Comparison of ENCODE assay signal across 8 cellular contexts in the genomic region with DNA sequence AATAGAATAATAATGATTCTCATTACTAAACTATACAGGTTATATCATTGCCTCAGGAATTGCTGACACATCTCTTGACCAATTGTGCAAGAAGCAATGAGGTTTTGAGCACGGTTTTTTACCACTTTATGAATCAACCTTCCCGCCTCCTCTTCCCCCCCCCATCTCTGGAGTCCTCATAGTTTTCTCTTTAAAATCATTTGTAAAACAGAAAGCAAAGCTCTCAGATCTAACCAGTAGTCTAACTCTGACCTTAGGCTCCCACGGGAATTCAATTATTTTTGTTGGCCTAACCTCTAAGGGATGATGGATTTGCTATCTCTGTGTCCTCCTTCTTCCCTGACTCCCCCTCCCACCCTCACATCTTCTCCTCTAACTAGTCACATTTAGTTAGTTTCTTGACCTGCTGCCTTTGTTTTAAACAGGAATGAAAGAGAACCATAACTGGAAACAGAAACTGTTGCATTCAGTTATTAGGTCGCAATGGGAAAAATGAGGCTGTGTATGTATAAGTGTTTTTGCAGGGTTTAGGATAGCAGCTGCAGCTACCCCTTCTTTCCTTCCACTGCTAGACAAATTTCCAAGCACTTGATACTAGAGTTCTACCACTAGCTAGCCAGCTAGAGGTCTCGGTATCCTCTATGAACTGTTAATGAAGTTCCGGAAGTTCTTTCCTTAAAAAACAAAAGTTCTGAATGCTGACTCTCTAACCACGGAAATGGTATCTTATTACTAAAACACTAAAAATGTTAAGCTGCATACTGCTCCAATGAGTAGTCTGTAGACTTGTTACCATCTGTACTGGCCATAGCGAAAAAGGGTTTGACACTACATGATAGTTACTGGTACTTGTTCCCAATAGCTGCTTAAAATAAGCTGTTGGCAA.
DNase-seq lines count a peak whose midpoint lies in the region; ATAC-seq and TF ChIP-seq lines count a peak whose summit lies in the region.

No MANE protein-coding gene starts in this region.

- peak overlapping the region; percentile 89 for H3K27ac ChIP-seq in HL-60 (replicated peaks)

- DNase-seq in activated T-cell treated with anti-CD3 and anti-CD28 coated beads for 24 hours (ENCODE audit: low read depth) (peak; percentile 33), HL-60 (ENCODE audit: low read depth in 1 of 2, low spot score in 1 of 2) (peak; percentile 71 to 81), Right ventricle myocardium superior (no peak), head of caudate nucleus (no peak), KG1 (lab: John Stamatoyannopoulos, UW) (no peak)
- DNase-seq in activated T-cell treated with anti-CD3 and anti-CD28 coated beads, Interleukin-2, amount 50 U/mL, for 1 hour = no peak
- DNase-seq in activated CD8-positive, alpha-beta memory T cell treated with anti-CD3 and anti-CD28 coated beads, Interleukin-2, amount 50 U/mL, for 24 hours (ENCODE audit: extremely low read depth) = peak; percentile 7
- peak in 2 of 3 experiments; percentile 4 to 12 for DNase-seq in stimulated activated CD4-positive, alpha-beta T cell treated with anti-CD3 and anti-CD28 coated beads, TNF-alpha, amount 100 ng/mL, for 4 hours (ENCODE audit: low read depth in 3 of 3)

- H3K4me3 ChIP-seq in HL-60 (replicated peaks; ENCODE audit: insufficient read depth, low read length) = peak overlapping the region; percentile 5

- intact Hi-C loops in Right ventricle myocardium superior (cut with DNase I) = no loop called here
- intact Hi-C loops in head of caudate nucleus (cut with DNase I) = no loop called here

- ATAC-seq in Right ventricle myocardium superior (ENCODE audit: poor library complexity) = peak; percentile 60

- no peaks in the 10 kb centered on the region for H3K27me3 ChIP-seq in HL-60 (ENCODE audit: insufficient read depth, poor library complexity, severe bottlenecking)

- no peak for TF ChIP-seq CTCF in HL-60 (IDR thresholded peaks at IDR 0.05; ENCODE audit: insufficient read depth, low read length)

Comparison
In these comparisons a context has a peak if more than half of its experiments do, and no peak if none do; other contexts are left out.
1. DNase-seq: peak in activated T-cell treated with anti-CD3 and anti-CD28 coated beads for 24 hours (single experiment), HL-60 (2 of 2), activated CD8-positive, alpha-beta memory T cell treated with anti-CD3 and anti-CD28 coated beads, Interleukin-2, amount 50 U/mL, for 24 hours (single experiment) and stimulated activated CD4-positive, alpha-beta T cell treated with anti-CD3 and anti-CD28 coated beads, TNF-alpha, amount 100 ng/mL, for 4 hours (2 of 3); none in activated T-cell treated with anti-CD3 and anti-CD28 coated beads, Interleukin-2, amount 50 U/mL, for 1 hour (single experiment), Right ventricle myocardium superior (single experiment), head of caudate nucleus (0 of 42) and KG1 (single experiment).